Comparison of ENCODE assay signal across 2 cellular contexts in genomic region chr5:36300927-36301540, GRCh38.
TF ChIP-seq lines count a peak whose summit lies in the region.

No MANE protein-coding gene starts in this region.

TF ChIP-seq in liver, 16 proteins besides CTCF, POLR2A, EP300 and RAD21:
- TF ChIP-seq ATF3 (IDR thresholded peaks at IDR 0.05) (no peak), FOXA2 (IDR thresholded peaks at IDR 0.05) (no peak), SP1 (IDR thresholded peaks at IDR 0.05) (no peak), FOXA1 (IDR thresholded peaks at IDR 0.05) (no peak), RXRA (IDR thresholded peaks at IDR 0.05) (no peak), TAF1 (conservative IDR thresholded peaks at IDR 0.05) (no peak), HNF4A (conservative IDR thresholded peaks at IDR 0.05) (no peak), YY1 (IDR thresholded peaks at IDR 0.05) (no peak), GABPA (IDR thresholded peaks at IDR 0.05 in 1 of 2, conservative IDR thresholded peaks at IDR 0.05 in 1 of 2) (no peak), ZBTB33 (IDR thresholded peaks at IDR 0.05) (no peak), MAX (IDR thresholded peaks at IDR 0.05) (no peak), JUND (IDR thresholded peaks at IDR 0.05) (no peak), HNF4G (IDR thresholded peaks at IDR 0.05) (no peak), EGR1 (IDR thresholded peaks at IDR 0.05; ENCODE audit: low read depth in 2 of 2) (no peak), NR2F2 (IDR thresholded peaks at IDR 0.05) (no peak), REST (IDR thresholded peaks at IDR 0.05) (no peak)

TF ChIP-seq in HepG2, 621 proteins besides CTCF, POLR2A, EP300 and RAD21:
- TF ChIP-seq REL (CRISPR knock-in tag; conservative IDR thresholded peaks at IDR 0.05) (no peak), RCOR2 (CRISPR knock-in tag; IDR thresholded peaks at IDR 0.05) (no peak), ZFP36L1 (CRISPR knock-in tag; IDR thresholded peaks at IDR 0.05) (no peak), GABPB1 (CRISPR knock-in tag; IDR thresholded peaks at IDR 0.05) (no peak), NRL (CRISPR knock-in tag; IDR thresholded peaks at IDR 0.05; ENCODE audit: borderline replicate concordance) (no peak), ARHGAP35 (CRISPR knock-in tag; IDR thresholded peaks at IDR 0.05; ENCODE audit: borderline replicate concordance) (no peak), HOXA3 (CRISPR knock-in tag; IDR thresholded peaks at IDR 0.05) (no peak), ZNF709 (CRISPR knock-in tag; IDR thresholded peaks at IDR 0.05) (no peak), ELF1 (CRISPR knock-in tag; IDR thresholded peaks at IDR 0.05) (no peak), ZNF263 (CRISPR knock-in tag; IDR thresholded peaks at IDR 0.05) (no peak), CAMTA2 (CRISPR knock-in tag; IDR thresholded peaks at IDR 0.05; ENCODE audit: borderline replicate concordance) (no peak), ZNF484 (CRISPR knock-in tag; IDR thresholded peaks at IDR 0.05; ENCODE audit: borderline replicate concordance, low read depth) (no peak), RNF219 (CRISPR knock-in tag; IDR thresholded peaks at IDR 0.05) (no peak), AHDC1 (CRISPR knock-in tag; IDR thresholded peaks at IDR 0.05; ENCODE audit: borderline replicate concordance) (no peak), SOX6 (IDR thresholded peaks at IDR 0.05) (no peak), SOX6 (CRISPR knock-in tag; IDR thresholded peaks at IDR 0.05) (no peak), PRDM10 (CRISPR knock-in tag; IDR thresholded peaks at IDR 0.05; ENCODE audit: low read depth) (no peak), ZSCAN9 (CRISPR knock-in tag; IDR thresholded peaks at IDR 0.05; ENCODE audit: borderline replicate concordance) (no peak), ZBTB21 (CRISPR knock-in tag; IDR thresholded peaks at IDR 0.05) (no peak), NAIF1 (CRISPR knock-in tag; IDR thresholded peaks at IDR 0.05; ENCODE audit: borderline replicate concordance) (no peak)
TF ChIP-seq in HepG2: peak in this region for 0.
